Comparison of ENCODE assay signal across 1 cellular context in genomic region chrX:132218100-132218807, GRCh38.
A peak's percentile ranks its signal among the peaks of the same experiment; 100 is the strongest.
TF ChIP-seq lines count a peak whose summit lies in the region.

No MANE protein-coding gene starts in this region.

TF ChIP-seq in GM12878, 131 proteins besides CTCF, POLR2A, EP300 and RAD21 (continued from another document):
- TF ChIP-seq MTA3 (IDR thresholded peaks at IDR 0.05; ENCODE audit: borderline replicate concordance, low read length) = no peak
- TF ChIP-seq USF2 (IDR thresholded peaks at IDR 0.05; ENCODE audit: borderline replicate concordance, low read depth, low read length) = no peak
- TF ChIP-seq SREBF1 (IDR thresholded peaks at IDR 0.05; ENCODE audit: low read length) = no peak
- no peak for TF ChIP-seq SMARCA5 (IDR thresholded peaks at IDR 0.05)
- no peak for TF ChIP-seq CHD4 (IDR thresholded peaks at IDR 0.05)
- no peak for TF ChIP-seq ESRRA (IDR thresholded peaks at IDR 0.05; ENCODE audit: low read length)
- no peak for TF ChIP-seq RFX5 (IDR thresholded peaks at IDR 0.05; ENCODE audit: low read depth, low read length)
- peak; percentile 61 for TF ChIP-seq HCFC1 (IDR thresholded peaks at IDR 0.05; ENCODE audit: low read length)
- no peak for TF ChIP-seq JUND (IDR thresholded peaks at IDR 0.05; ENCODE audit: low read depth, low read length)
- no peak for TF ChIP-seq ZNF217 (IDR thresholded peaks at IDR 0.05)
- no peak for TF ChIP-seq PAX5 (IDR thresholded peaks at IDR 0.05; ENCODE audit: borderline replicate concordance, low read depth, low read length)
- no peak for TF ChIP-seq ATF7 (IDR thresholded peaks at IDR 0.05; ENCODE audit: low read depth)
- TF ChIP-seq RUNX3 (IDR thresholded peaks at IDR 0.05; ENCODE audit: low read length) = no peak; the same call in 1 of the 2 replicates
- TF ChIP-seq NR2C1 (IDR thresholded peaks at IDR 0.05) = peak; percentile 75
- no peak for TF ChIP-seq NFXL1 (IDR thresholded peaks at IDR 0.05; ENCODE audit: borderline replicate concordance)
- no peak for TF ChIP-seq JUNB (IDR thresholded peaks at IDR 0.05)
- TF ChIP-seq CUX1 (IDR thresholded peaks at IDR 0.05; ENCODE audit: insufficient replicate concordance, low read depth, low read length) = no peak
- TF ChIP-seq PAX8 (IDR thresholded peaks at IDR 0.05) = no peak
- TF ChIP-seq TCF7 (IDR thresholded peaks at IDR 0.05; ENCODE audit: borderline replicate concordance) = no peak
- no peak; the same call in 1 of the 2 replicates for TF ChIP-seq YY1 (IDR thresholded peaks at IDR 0.05; ENCODE audit: low read depth, low read length)
- TF ChIP-seq STAT3 (IDR thresholded peaks at IDR 0.05; ENCODE audit: low read depth, low read length) = no peak
- TF ChIP-seq NKRF (conservative IDR thresholded peaks at IDR 0.05) = 0 out of 2 replicates have a peak, but pooled peaks have one; percentile 43
- no peak for TF ChIP-seq MYC (IDR thresholded peaks at IDR 0.05; ENCODE audit: insufficient read depth, insufficient read length, insufficient replicate concordance, low read length, severe bottlenecking)
- TF ChIP-seq HSF1 (IDR thresholded peaks at IDR 0.05; ENCODE audit: low read depth, low read length) = no peak
